8 cellular contexts compared by ENCODE assay signal in genomic region chr4:75555294-75556164, GRCh38. TPM values are rescaled to one million over a fixed set of nuclear protein-coding genes. Genes with fewer than 3 reads are reported as not detected.
DNase-seq lines count a peak whose midpoint lies in the region; ATAC-seq and TF ChIP-seq lines count a peak whose summit lies in the region.

Gene ODAPH (plus strand): TSS chr4:75556066. CDS start chr4:75556083, 17 bp downstream.

- TF ChIP-seq CTCF in GM10266 (IDR thresholded peaks at IDR 0.05; ENCODE audit: control insufficient read depth, insufficient read depth, low read depth, missing control alignments), result no peak
- peak; percentile 8 for TF ChIP-seq CTCF in smooth muscle cell (IDR thresholded peaks at IDR 0.05; ENCODE audit: borderline replicate concordance, insufficient read depth, poor library complexity, severe bottlenecking)

- no peaks in the 10 kb centered on the region for H3K4me1 ChIP-seq in smooth muscle cell (ENCODE audit: low read depth)

- no peaks in the 10 kb centered on the region for H3K9me3 ChIP-seq in smooth muscle cell (replicated peaks; ENCODE audit: low read depth)

- H3K27ac ChIP-seq in smooth muscle cell (ENCODE audit: low read depth), result peak within 1 kb of the TSS; percentile 92

- ATAC-seq in GM21390 (IDR thresholded peaks at IDR 0.05; ENCODE audit: unreplicated experiment) (peak; percentile 97), HG03565 (IDR thresholded peaks at IDR 0.05; ENCODE audit: unreplicated experiment) (peak; percentile 98)

- H3K27me3 ChIP-seq in smooth muscle cell (ENCODE audit: low read depth), result no peaks in the 10 kb centered on the region

- peak within 1 kb of the TSS; percentile 85 for H3K9ac ChIP-seq in smooth muscle cell (ENCODE audit: low read depth)

- H3K79me2 ChIP-seq in smooth muscle cell (ENCODE audit: low read depth), result no peaks in the 10 kb centered on the region

- DNase-seq in GM10266 (ENCODE audit: extremely low spot score) (peak; percentile 10), smooth muscle cell (lab: John Stamatoyannopoulos, UW; ENCODE audit: unreplicated experiment) (no peak), mucosa of gallbladder (ENCODE audit: low spot score) (no peak), hippocampal formation (lab: John Stamatoyannopoulos, UW) (no peak), HuH-7.5 (ENCODE audit: low spot score) (no peak)
- peak; percentile 32 to 44 for DNase-seq in activated T-cell treated with anti-CD3 and anti-CD28 coated beads, Interleukin-2, amount 50 U/mL, for 48 hours

- H2AFZ ChIP-seq in smooth muscle cell (ENCODE audit: low read depth), result peak within 1 kb of the TSS; percentile 38

- H3F3A ChIP-seq in smooth muscle cell (ENCODE audit: low read depth), result peaks cover 9% of the 10 kb centered on the region

- peak within 1 kb of the TSS; percentile 33 for H3K4me3 ChIP-seq in smooth muscle cell

- 44% methylated on average over 9 of the region's 9 CpGs for WGBS in smooth muscle cell (ENCODE audit: low lambda C conversion rate)

- H3K4me2 ChIP-seq in smooth muscle cell, result peak within 1 kb of the TSS; percentile 75

- no peaks in the 10 kb centered on the region for H4K20me1 ChIP-seq in smooth muscle cell (ENCODE audit: low read depth)

- no peaks in the 10 kb centered on the region for H3K36me3 ChIP-seq in smooth muscle cell (ENCODE audit: low read depth)

RNA-seq across cellular contexts. Expression of gene ODAPH, which starts in this region (rescaled TPM):
- total RNA-seq in smooth muscle cell, result 142 and 193 TPM in 2 replicates
- 165 and 543 TPM in 2 replicates for polyA plus RNA-seq in smooth muscle cell
- not detected for total RNA-seq in mucosa of gallbladder

Comparison
In these comparisons a context has a peak if more than half of its experiments do, and no peak if none do; other contexts are left out.
1. RNA of gene ODAPH (total RNA-seq): 142 to 193 TPM in smooth muscle cell; not detected in mucosa of gallbladder (single experiment); every median in the first group is over 100 times any median in the second.
2. DNase-seq: peak in GM10266 (single experiment) and activated T-cell treated with anti-CD3 and anti-CD28 coated beads, Interleukin-2, amount 50 U/mL, for 48 hours (2 of 2); none in smooth muscle cell (single experiment), mucosa of gallbladder (single experiment), hippocampal formation (0 of 2) and HuH-7.5 (single experiment).